15 cellular contexts compared by ENCODE assay signal in genomic region chr21:36803801-36804452, GRCh38.
DNase-seq lines count a peak whose midpoint lies in the region; ATAC-seq, FAIRE-seq and TF ChIP-seq lines count a peak whose summit lies in the region.
"Had no signal": no experiment of that assay in that cellular context is flagged by ENCODE, and none has a peak within 500 bp of the region (broad histone marks: within the 10 kb centered on the region; RNA-seq: fewer than 3 reads in every experiment).

No MANE protein-coding gene starts in this region.

- intact Hi-C loops in sciatic nerve (cut with DNase I), result no loop called here

- peak; percentile 9 for FAIRE-seq in islet of Langerhans (lab: Jason Lieb, UNC)
- FAIRE-seq: GM12892, H54, HTR-8/SVneo had no signal

- no peak overlapping the region for H3K27ac ChIP-seq in neural progenitor cell
- H3K27ac ChIP-seq in Peyer's patch, result no peak overlapping the region

- H3K36me3 ChIP-seq in neural progenitor cell (no peaks in the 10 kb centered on the region), Peyer's patch (no peaks in the 10 kb centered on the region)

- H3K79me2 ChIP-seq in neural progenitor cell (ENCODE audit: low read depth), result no peaks in the 10 kb centered on the region

- no peak overlapping the region for H3K4me3 Mint-ChIP-seq in T-helper 17 cell
- no peak overlapping the region for H3K4me3 Mint-ChIP-seq in neural progenitor cell
- H3K4me3 Mint-ChIP-seq: HFFc6, IgD-negative memory B cell had no signal

- H3K4me3 ChIP-seq in neural progenitor cell (no peak overlapping the region), Peyer's patch (no peak overlapping the region)

- H3K4me1 ChIP-seq in neural progenitor cell, result peaks cover 12% of the 10 kb centered on the region
- H3K4me1 ChIP-seq in Peyer's patch, result no peaks in the 10 kb centered on the region

- H3K9me3 ChIP-seq in T-helper 17 cell (ENCODE audit: control insufficient read depth, low read length, poor library complexity, severe bottlenecking), result peaks cover 3% of the 10 kb centered on the region
- no peaks in the 10 kb centered on the region for H3K9me3 ChIP-seq in neural progenitor cell (ENCODE audit: low read depth)
- no peaks in the 10 kb centered on the region for H3K9me3 ChIP-seq in Peyer's patch

- ATAC-seq in T-helper 17 cell (no peak), HG03521 (IDR thresholded peaks at IDR 0.05; ENCODE audit: unreplicated experiment) (no peak), sciatic nerve (no peak)

- H3K4me2 ChIP-seq in neural progenitor cell, result no peak overlapping the region

- DNase-seq in DMS79 treated with DMSO at 0.1 percent for 48 hours (lab: John Stamatoyannopoulos, UW) (peak; percentile 68), T-helper 17 cell (no peak), neural progenitor cell (ENCODE audit: low spot score) (peak; percentile 30), Peyer's patch (no peak), NOMO-1 treated with dmso at 0.1 percent for 144 hours (lab: John Stamatoyannopoulos, UW; ENCODE audit: unreplicated experiment) (no peak), sciatic nerve (ENCODE audit: low spot score) (no peak)
- DNase-seq: HFFc6, NCI-H187, NCI-H69 had no signal

- H3K9ac ChIP-seq in neural progenitor cell, result no peak overlapping the region

- H3K4me1 Mint-ChIP-seq in T-helper 17 cell (peaks cover 5% of the 10 kb centered on the region), neural progenitor cell (peaks cover 21% of the 10 kb centered on the region)

- no peak overlapping the region for H2AFZ ChIP-seq in neural progenitor cell (replicated peaks)

- H3K9me3 Mint-ChIP-seq in neural progenitor cell, result peaks cover 17% of the 10 kb centered on the region
- H3K9me3 Mint-ChIP-seq: HFFc6 had no signal

- no peak for TF ChIP-seq POLR2A in Peyer's patch (IDR thresholded peaks at IDR 0.05)

- H3K27ac Mint-ChIP-seq in T-helper 17 cell (peak overlapping the region; percentile 29), neural progenitor cell (peak overlapping the region; percentile 43)
- H3K27ac Mint-ChIP-seq: HFFc6, IgD-negative memory B cell had no signal

- H3K27me3 Mint-ChIP-seq in T-helper 17 cell (no peaks in the 10 kb centered on the region), neural progenitor cell (ENCODE audit: insufficient read depth, low read depth) (peaks cover 6% of the 10 kb centered on the region)
- H3K27me3 Mint-ChIP-seq: IgD-negative memory B cell had no signal

- H3K27me3 ChIP-seq in neural progenitor cell, result no peaks in the 10 kb centered on the region
- H3K27me3 ChIP-seq in Peyer's patch, result no peaks in the 10 kb centered on the region

- H3K36me3 Mint-ChIP-seq in T-helper 17 cell (ENCODE audit: low read depth) (peaks cover 3% of the 10 kb centered on the region), neural progenitor cell (peaks cover 6% of the 10 kb centered on the region)

- TF ChIP-seq CTCF in neural progenitor cell (IDR thresholded peaks at IDR 0.05) (no peak), Peyer's patch (IDR thresholded peaks at IDR 0.05) (no peak)

- H3F3A ChIP-seq in neural progenitor cell (ENCODE audit: low read depth), result no peaks in the 10 kb centered on the region

- H4K20me1 ChIP-seq in neural progenitor cell (ENCODE audit: low read depth), result no peaks in the 10 kb centered on the region

Comparison
In these comparisons a context has a peak if more than half of its experiments do, and no peak if none do; other contexts are left out.
1. DNase-seq: peak in DMS79 treated with DMSO at 0.1 percent for 48 hours (single experiment) and neural progenitor cell (single experiment); none in T-helper 17 cell (0 of 3), Peyer's patch (0 of 3), NOMO-1 treated with dmso at 0.1 percent for 144 hours (single experiment) and sciatic nerve (single experiment).